27 cellular contexts compared by ENCODE assay signal in genomic region chr2:8015848-8016580, GRCh38.
A peak's percentile ranks its signal among the peaks of the same experiment; 100 is the strongest.
DNase-seq lines count a peak whose midpoint lies in the region; ATAC-seq, FAIRE-seq and TF ChIP-seq lines count a peak whose summit lies in the region.
"Had no signal": no experiment of that assay in that cellular context is flagged by ENCODE, and none has a peak within 500 bp of the region (broad histone marks: within the 10 kb centered on the region; RNA-seq: fewer than 3 reads in every experiment).

No MANE protein-coding gene starts in this region.

- CTCF ChIA-PET in GM10248 (lab: Yijun Ruan, JAX) = interaction anchor here (0.6 to 1.6 kb wide), 3 partner anchors 9 to 25 kb away, joined by 3 read pairs; no protein-coding TSS in a partner anchor

- no peak for FAIRE-seq in GM12891 (lab: Jason Lieb, UNC)
- FAIRE-seq: bronchial epithelial cell had no signal

- H3K27me3 ChIP-seq in OCI-LY3 (ENCODE audit: low read depth, low read length) = no peaks in the 10 kb centered on the region
- H3K27me3 ChIP-seq: suprapubic skin, upper lobe of left lung had no signal

- peak overlapping the region; percentile 43; the same call in 1 of the 2 replicates for H3K4me2 ChIP-seq in OCI-LY3 (ENCODE audit: low read length)

- TF ChIP-seq CTCF in OCI-LY3 (IDR thresholded peaks at IDR 0.05; ENCODE audit: low read depth, low read length) = no peak
- TF ChIP-seq CTCF in GM10248 (IDR thresholded peaks at IDR 0.05; ENCODE audit: control extremely low read depth, extremely low read depth, low read depth, missing control alignments) = no peak

- no peaks in the 10 kb centered on the region for H3K79me2 ChIP-seq in OCI-LY3 (ENCODE audit: low read length)

- ATAC-seq in GM21717 (IDR thresholded peaks at IDR 0.05; ENCODE audit: unreplicated experiment) = no peak
- ATAC-seq: activated CD4-positive, alpha-beta T cell treated with anti-CD3 and anti-CD28 coated beads for 36 hours; left cardiac atrium; mucosa of descending colon; natural killer cell treated with Interleukin-12 subunit alpha and Interleukin-12 subunit beta and Interleukin-15 and Interleukin-18, amount 100 ng/mL, for 72 hours; Panc1 had no signal

- DNase-seq in AG08395 (ENCODE audit: low spot score) = peak; percentile 8
- DNase-seq in GM12891 (ENCODE audit: insufficient read length, low spot score) = no peak
- DNase-seq in fibroblast of peridontal ligament (ENCODE audit: extremely low read depth) = peak; percentile 14
- DNase-seq in GM10248 (ENCODE audit: extremely low spot score) = no peak
- DNase-seq in head of caudate nucleus = no peak
- DNase-seq: activated CD4-positive, alpha-beta T cell treated with anti-CD3 and anti-CD28 coated beads for 36 hours; activated T-cell treated with anti-CD3 and anti-CD28 coated beads for 4 hours; anterior cingulate cortex; CD4-positive, CD25-positive, alpha-beta regulatory T cell; immature natural killer cell; Kasumi-1; left cardiac atrium; mammary epithelial cell; mucosa of descending colon; MV-4-11; NCI-H1436 treated with DMSO at 0.1 percent for 48 hours; NCI-H526; SHP77; stimulated activated naive CD4-positive, alpha-beta T cell treated with Interleukin-2 at 50 U/mL for 16 hours; T-helper 9 cell; upper lobe of left lung had no signal

- POLR2A ChIA-PET in GM10248 (lab: Yijun Ruan, JAX) = interaction anchor here (0.6 kb wide), 1 partner anchor 131 kb away, joined by 3 read pairs; no protein-coding TSS in a partner anchor

- H3K4me3 ChIP-seq in OCI-LY3 (ENCODE audit: low read length) = peak overlapping the region; percentile 5; the same call in 1 of the 2 replicates
- H3K4me3 ChIP-seq: mucosa of descending colon, suprapubic skin, upper lobe of left lung had no signal

- H3K36me3 ChIP-seq in OCI-LY3 (replicated peaks; ENCODE audit: low read depth, low read length) = peaks cover under 1% of the 10 kb centered on the region
- H3K36me3 ChIP-seq: suprapubic skin, upper lobe of left lung had no signal

- H4K20me1 ChIP-seq in OCI-LY3 (ENCODE audit: insufficient read depth, low read length) = no peaks in the 10 kb centered on the region

- H3K9me3 ChIP-seq in OCI-LY3 (ENCODE audit: insufficient read depth, low read length) = peaks cover 5% of the 10 kb centered on the region; the same call in 1 of the 2 replicates
- H3K9me3 ChIP-seq: mucosa of descending colon, suprapubic skin, upper lobe of left lung had no signal

- peaks cover 14% of the 10 kb centered on the region for H3K4me1 ChIP-seq in OCI-LY3 (ENCODE audit: low read length)
- H3K4me1 ChIP-seq: suprapubic skin, upper lobe of left lung had no signal

- TF ChIP-seq POLR2A in GM12891 (IDR thresholded peaks at IDR 0.05; ENCODE audit: low read depth, low read length) = no peak

- H3K9ac ChIP-seq in OCI-LY3 (ENCODE audit: low read length) = no peak overlapping the region

- intact Hi-C loops in head of caudate nucleus (cut with DNase I) = no loop called here

- H3K27ac ChIP-seq in OCI-LY3 (ENCODE audit: low read length) = no peak overlapping the region
- H3K27ac ChIP-seq: suprapubic skin, upper lobe of left lung had no signal

- no peak overlapping the region for H2AFZ ChIP-seq in OCI-LY3 (ENCODE audit: low read depth, low read length)

TF ChIP-seq in GM12891, 5 proteins besides CTCF, POLR2A, EP300 and RAD21:
- TF ChIP-seq SPI1 (IDR thresholded peaks at IDR 0.05; ENCODE audit: low read depth, low read length) = 0 out of 2 replicates have a peak, but pooled peaks have one; percentile 20
- TF ChIP-seq POLR2AphosphoS5 (IDR thresholded peaks at IDR 0.05; ENCODE audit: low read depth, low read length) = no peak
- TF ChIP-seq PAX5 (IDR thresholded peaks at IDR 0.05; ENCODE audit: insufficient read depth, low read length, severe bottlenecking) = no peak

Comparison
In these comparisons a context has a peak if more than half of its experiments do, and no peak if none do; other contexts are left out.
1. DNase-seq: peak in AG08395 (single experiment) and fibroblast of peridontal ligament (single experiment); none in GM12891 (single experiment), GM10248 (single experiment) and head of caudate nucleus (0 of 42).